In the genomic region with DNA sequence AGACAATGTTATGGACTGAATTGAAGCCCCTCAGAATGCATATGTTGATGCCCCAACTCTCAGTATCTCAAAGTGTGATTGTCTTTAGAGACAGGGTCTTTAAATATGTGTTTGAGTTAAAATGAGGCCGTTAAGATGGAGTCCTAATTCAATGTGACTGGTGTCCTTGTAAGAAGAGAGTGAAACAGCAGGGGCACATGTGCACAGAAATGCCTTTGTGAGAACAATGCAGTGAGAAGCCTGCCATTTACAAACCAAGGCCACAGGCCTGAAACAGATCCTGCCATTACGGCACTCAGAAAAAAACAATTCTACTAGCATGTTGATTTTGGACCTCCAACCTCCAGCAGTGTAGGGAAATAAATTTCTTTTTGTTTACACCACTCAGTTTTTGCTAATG, we compare ENCODE assay signal across 24 cellular contexts.
"Had no signal": no experiment of that assay in that cellular context is flagged by ENCODE, and none has a peak within 500 bp of the region (broad histone marks: within the 10 kb centered on the region; RNA-seq: fewer than 3 reads in every experiment).

No MANE protein-coding gene starts in this region.

- H3K27ac ChIP-seq: KMS-11, SJSA1 had no signal

- DNase-seq: activated CD4-positive, alpha-beta T cell treated with anti-CD3 and anti-CD28 coated beads for 48 hours; activated CD4-positive, alpha-beta T cell treated with anti-CD3 and anti-CD28 coated beads, Interleukin-2, amount 50 U/mL, for 4 hours; activated CD4-positive, CD25-positive, alpha-beta regulatory T cell treated with anti-CD3 and anti-CD28 coated beads, Interleukin-2, amount 50 U/mL, for 72 hours; activated CD8-positive, alpha-beta memory T cell treated with anti-CD3 and anti-CD28 coated beads, Interleukin-2, amount 50 U/mL, for 48 hours; activated CD8-positive, alpha-beta T cell treated with anti-CD3 and anti-CD28 coated beads, Interleukin-2, amount 10 ng/mL, durations not matched to agents 7 days and 5 days; activated effector memory CD4-positive, alpha-beta T cell treated with anti-CD3 and anti-CD28 coated beads, Interleukin-2, amount 50 U/mL, for 16 hours; activated naive CD4-positive, alpha-beta T cell treated with Interleukin-2 at 50 U/mL for 16 hours; activated naive CD8-positive, alpha-beta T cell treated with anti-CD3 and anti-CD28 coated beads, Interleukin-2, amount 50 U/mL, for 24 hours; activated T-cell treated with anti-CD3 and anti-CD28 coated beads, Interleukin-2, amount 50 U/mL, for 1 hour; amniotic stem cell; NCI-H1092; NCI-H1694 treated with DMSO at 0.1 percent for 48 hours; NCI-H2029 treated with DMSO at 0.1 percent for 48 hours; NCI-H510A treated with DMSO at 0.1 percent for 48 hours; PC-3; SHP77; SW 1271 had no signal

- H3K4me3 Mint-ChIP-seq: activated CD8-positive, alpha-beta T cell treated with anti-CD3 and anti-CD28 coated beads, Interleukin-2, amount 10 ng/mL, durations not matched to agents 7 days and 5 days; activated naive CD8-positive, alpha-beta T cell treated with anti-CD3 and anti-CD28 coated beads, Interleukin-2, amount 50 U/mL, for 24 hours; brain; central memory CD8-positive, alpha-beta T cell; T-helper 2 cell treated with Interferon-gamma antibody and Interleukin-4, amounts not matched to agents 5 μg/mL and 100 μg/mL, for 36 hours had no signal

- H3K36me3 Mint-ChIP-seq: brain had no signal

- H3K27ac Mint-ChIP-seq: activated CD8-positive, alpha-beta T cell treated with anti-CD3 and anti-CD28 coated beads, Interleukin-2, amount 10 ng/mL, durations not matched to agents 7 days and 5 days; activated naive CD4-positive, alpha-beta T cell treated with anti-CD3 and anti-CD28 coated beads, Interleukin-2, amount 50 U/mL, for 72 hours; activated naive CD8-positive, alpha-beta T cell treated with anti-CD3 and anti-CD28 coated beads, Interleukin-2, amount 50 U/mL, for 24 hours; T-helper 2 cell treated with Interferon-gamma antibody and Interleukin-4, amounts not matched to agents 5 μg/mL and 100 μg/mL, for 36 hours had no signal

- H3K4me1 ChIP-seq: SJSA1 had no signal

- H3K9me3 ChIP-seq: SJSA1 had no signal

- ATAC-seq: activated CD8-positive, alpha-beta T cell treated with anti-CD3 and anti-CD28 coated beads, Interleukin-2, amount 10 ng/mL, durations not matched to agents 7 days and 5 days; activated naive CD4-positive, alpha-beta T cell treated with anti-CD3 and anti-CD28 coated beads, Interleukin-2, amount 50 U/mL, for 72 hours; activated naive CD8-positive, alpha-beta T cell treated with anti-CD3 and anti-CD28 coated beads, Interleukin-2, amount 50 U/mL, for 24 hours; PC-3; SK-N-SH treated with all-trans-retinoic acid at 6 μM for 48 hours had no signal

- H3K9ac ChIP-seq: KMS-11 had no signal

- H3K36me3 ChIP-seq: SJSA1 had no signal

- H3K27me3 Mint-ChIP-seq: activated naive CD8-positive, alpha-beta T cell treated with anti-CD3 and anti-CD28 coated beads, Interleukin-2, amount 50 U/mL, for 24 hours had no signal

- H3K9me3 Mint-ChIP-seq: activated naive CD8-positive, alpha-beta T cell treated with anti-CD3 and anti-CD28 coated beads, Interleukin-2, amount 50 U/mL, for 24 hours; central memory CD8-positive, alpha-beta T cell had no signal

- H3K27me3 ChIP-seq: SJSA1 had no signal

- H3K4me3 ChIP-seq: SJSA1 had no signal

- H3K4me1 Mint-ChIP-seq: activated naive CD8-positive, alpha-beta T cell treated with anti-CD3 and anti-CD28 coated beads, Interleukin-2, amount 50 U/mL, for 24 hours; central memory CD8-positive, alpha-beta T cell had no signal
